ENCODE assay signal across 10 cellular contexts in the genomic region with DNA sequence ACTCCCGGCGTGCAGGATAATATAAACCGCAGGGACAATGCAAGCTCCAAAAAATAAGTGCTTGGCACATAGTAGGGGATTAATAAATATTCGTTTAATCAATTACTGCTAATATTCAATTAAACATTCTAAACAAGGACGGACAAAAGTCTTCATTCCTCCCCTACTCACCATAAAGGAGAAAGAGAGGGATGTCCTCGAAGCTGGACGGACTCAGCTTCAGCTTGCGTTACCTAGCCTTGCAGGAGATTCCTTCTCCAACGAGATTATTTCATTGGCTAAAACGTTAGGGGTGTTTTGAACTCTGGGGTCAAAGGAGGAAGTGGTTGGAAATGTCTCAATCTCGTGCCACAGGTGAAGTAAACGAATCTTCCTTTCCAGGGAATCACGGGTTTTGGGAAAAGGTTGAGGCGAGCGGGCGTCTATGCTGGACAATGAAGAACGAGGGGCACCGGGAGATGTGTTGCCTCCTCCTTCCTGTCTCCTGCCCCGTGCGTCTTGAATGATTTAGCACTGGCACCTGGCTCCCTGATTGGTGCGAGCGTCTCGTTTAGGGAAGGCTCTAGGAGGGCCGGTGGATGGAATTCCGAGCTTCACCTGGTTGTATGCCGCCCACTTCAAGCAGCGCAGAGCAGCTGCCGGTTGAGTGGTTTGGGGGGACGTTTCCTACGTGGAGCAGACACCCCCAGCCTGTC. TPM values are rescaled to one million over a fixed set of nuclear protein-coding genes. Genes with fewer than 3 reads are reported as not detected.
DNase-seq lines count a peak whose midpoint lies in the region; ATAC-seq and TF ChIP-seq lines count a peak whose summit lies in the region.
"Had no signal": no experiment of that assay in that cellular context is flagged by ENCODE, and none has a peak within 500 bp of the region (broad histone marks: within the 10 kb centered on the region; RNA-seq: fewer than 3 reads in every experiment).

No MANE protein-coding gene starts in this region.

- H3K4me3 Mint-ChIP-seq in IgD-negative memory B cell (peak overlapping the region in 3 of 4 donors; percentile 10 to 87 (median 84)), WTC11 (peak overlapping the region; percentile 84)
- peak overlapping the region; percentile 8 for H3K4me3 Mint-ChIP-seq in natural killer cell treated with Interleukin-12 subunit alpha and Interleukin-12 subunit beta and Interleukin-15 and Interleukin-18, amount 100 ng/mL, for 72 hours

- peaks cover 68% of the 10 kb centered on the region for H3K27me3 ChIP-seq in BE2C

- no peaks in the 10 kb centered on the region for H3K4me1 ChIP-seq in BE2C

- CTCF ChIA-PET in WTC11 (lab: Charles Lee): interaction anchor here (0.5 to 7.0 kb wide), 18 partner anchors 30 to 579 kb away, joined by 3 to 92 read pairs (median 8); a partner anchor contains a TSS

- H3K27me3 Mint-ChIP-seq in IgD-negative memory B cell (peaks cover 60% of the 10 kb centered on the region), WTC11 (ENCODE audit: low read depth) (peaks cover 69% of the 10 kb centered on the region)
- peaks cover 44 to 48% of the 10 kb centered on the region in 2 donors for H3K27me3 Mint-ChIP-seq in natural killer cell treated with Interleukin-12 subunit alpha and Interleukin-12 subunit beta and Interleukin-15 and Interleukin-18, amount 100 ng/mL, for 72 hours

- ATAC-seq in WTC11: peak; percentile 3; the same call in 1 of the 2 replicates
- no peak for ATAC-seq in natural killer cell treated with Interleukin-12 subunit alpha and Interleukin-12 subunit beta and Interleukin-15 and Interleukin-18, amount 100 ng/mL, for 72 hours
- no peak for ATAC-seq in GM19395 (IDR thresholded peaks at IDR 0.05; ENCODE audit: unreplicated experiment)
- no peak for ATAC-seq in GM21423 (IDR thresholded peaks at IDR 0.05; ENCODE audit: unreplicated experiment)

- H3K4me1 Mint-ChIP-seq in IgD-negative memory B cell (peaks cover 6 to 15% (median 13%) of the 10 kb centered on the region in 3 donors), WTC11 (peaks cover 49% of the 10 kb centered on the region)
- peaks cover 25 to 26% of the 10 kb centered on the region in 2 donors for H3K4me1 Mint-ChIP-seq in natural killer cell treated with Interleukin-12 subunit alpha and Interleukin-12 subunit beta and Interleukin-15 and Interleukin-18, amount 100 ng/mL, for 72 hours (ENCODE audit: low read depth in 2 of 2)

- peaks cover 0 to 2% (median 0%) of the 10 kb centered on the region in 3 donors for H3K9me3 Mint-ChIP-seq in IgD-negative memory B cell
- H3K9me3 Mint-ChIP-seq in WTC11: no peaks in the 10 kb centered on the region
- H3K9me3 Mint-ChIP-seq in natural killer cell treated with Interleukin-12 subunit alpha and Interleukin-12 subunit beta and Interleukin-15 and Interleukin-18, amount 100 ng/mL, for 72 hours: no peaks in the 10 kb centered on the region

- no peak overlapping the region for H3K4me3 ChIP-seq in BE2C (ENCODE audit: low read depth, low read length)
- H3K4me3 ChIP-seq: smooth muscle cell had no signal

- peak overlapping the region; percentile 88 to 95 (median 94) for H3K27ac Mint-ChIP-seq in IgD-negative memory B cell
- H3K27ac Mint-ChIP-seq in WTC11: no peak overlapping the region
- H3K27ac Mint-ChIP-seq in natural killer cell treated with Interleukin-12 subunit alpha and Interleukin-12 subunit beta and Interleukin-15 and Interleukin-18, amount 100 ng/mL, for 72 hours: peak overlapping the region; percentile 23 to 31

- TF ChIP-seq CTCF in WTC11 (IDR thresholded peaks at IDR 0.05): no peak
- no peak for TF ChIP-seq CTCF in BE2C (IDR thresholded peaks at IDR 0.05; ENCODE audit: low read depth, low read length)

- H3K36me3 ChIP-seq in BE2C: no peaks in the 10 kb centered on the region

- DNase-seq in NCI-H82 (lab: John Stamatoyannopoulos, UW): peak; percentile 41
- no peak for DNase-seq in NCI-H82 treated with DMSO at 0.1 percent for 48 hours (lab: John Stamatoyannopoulos, UW; ENCODE audit: unreplicated experiment)
- peak; percentile 47 for DNase-seq in WTC11 (ENCODE audit: low spot score)
- DNase-seq in natural killer cell treated with Interleukin-12 subunit alpha and Interleukin-12 subunit beta and Interleukin-15 and Interleukin-18, amount 100 ng/mL, for 72 hours (ENCODE audit: low spot score): no peak
- DNase-seq in BE2C: no peak

- H3K36me3 Mint-ChIP-seq in IgD-negative memory B cell (peaks cover 1% of the 10 kb centered on the region), WTC11 (no peaks in the 10 kb centered on the region)
- no peaks in the 10 kb centered on the region for H3K36me3 Mint-ChIP-seq in natural killer cell treated with Interleukin-12 subunit alpha and Interleukin-12 subunit beta and Interleukin-15 and Interleukin-18, amount 100 ng/mL, for 72 hours

- H3K9me3 ChIP-seq in BE2C: no peaks in the 10 kb centered on the region

- POLR2A ChIA-PET in WTC11 (lab: Charles Lee): interaction anchor here (1.2 kb wide), 1 partner anchor 572 kb away, joined by 3 read pairs; no protein-coding TSS in a partner anchor

TF ChIP-seq in WTC11, 78 proteins besides CTCF, POLR2A, EP300 and RAD21:
- TF ChIP-seq, protein P1, sequence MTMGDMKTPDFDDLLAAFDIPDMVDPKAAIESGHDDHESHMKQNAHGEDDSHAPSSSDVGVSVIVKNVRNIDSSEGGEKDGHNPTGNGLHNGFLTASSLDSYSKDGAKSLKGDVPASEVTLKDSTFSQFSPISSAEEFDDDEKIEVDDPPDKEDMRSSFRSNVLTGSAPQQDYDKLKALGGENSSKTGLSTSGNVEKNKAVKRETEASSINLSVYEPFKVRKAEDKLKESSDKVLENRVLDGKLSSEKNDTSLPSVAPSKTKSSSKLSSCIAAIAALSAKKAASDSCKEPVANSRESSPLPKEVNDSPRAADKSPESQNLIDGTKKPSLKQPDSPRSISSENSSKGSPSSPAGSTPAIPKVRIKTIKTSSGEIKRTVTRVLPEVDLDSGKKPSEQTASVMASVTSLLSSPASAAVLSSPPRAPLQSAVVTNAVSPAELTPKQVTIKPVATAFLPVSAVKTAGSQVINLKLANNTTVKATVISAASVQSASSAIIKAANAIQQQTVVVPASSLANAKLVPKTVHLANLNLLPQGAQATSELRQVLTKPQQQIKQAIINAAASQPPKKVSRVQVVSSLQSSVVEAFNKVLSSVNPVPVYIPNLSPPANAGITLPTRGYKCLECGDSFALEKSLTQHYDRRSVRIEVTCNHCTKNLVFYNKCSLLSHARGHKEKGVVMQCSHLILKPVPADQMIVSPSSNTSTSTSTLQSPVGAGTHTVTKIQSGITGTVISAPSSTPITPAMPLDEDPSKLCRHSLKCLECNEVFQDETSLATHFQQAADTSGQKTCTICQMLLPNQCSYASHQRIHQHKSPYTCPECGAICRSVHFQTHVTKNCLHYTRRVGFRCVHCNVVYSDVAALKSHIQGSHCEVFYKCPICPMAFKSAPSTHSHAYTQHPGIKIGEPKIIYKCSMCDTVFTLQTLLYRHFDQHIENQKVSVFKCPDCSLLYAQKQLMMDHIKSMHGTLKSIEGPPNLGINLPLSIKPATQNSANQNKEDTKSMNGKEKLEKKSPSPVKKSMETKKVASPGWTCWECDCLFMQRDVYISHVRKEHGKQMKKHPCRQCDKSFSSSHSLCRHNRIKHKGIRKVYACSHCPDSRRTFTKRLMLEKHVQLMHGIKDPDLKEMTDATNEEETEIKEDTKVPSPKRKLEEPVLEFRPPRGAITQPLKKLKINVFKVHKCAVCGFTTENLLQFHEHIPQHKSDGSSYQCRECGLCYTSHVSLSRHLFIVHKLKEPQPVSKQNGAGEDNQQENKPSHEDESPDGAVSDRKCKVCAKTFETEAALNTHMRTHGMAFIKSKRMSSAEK (CRISPR knock-in tag; IDR thresholded peaks at IDR 0.05; ENCODE audit: borderline replicate concordance): no peak

RNA-seq across cellular contexts. Expression of a gene that starts 2.0 kb away (rescaled TPM):
- polyA plus RNA-seq in IgD-negative memory B cell: not detected
- total RNA-seq in WTC11 (2021): 2.5 to 3.6 TPM (median 2.6 TPM) in 3 replicates
- under 1 TPM in 1 of 2 donors, not detected in 1; 0.76 TPM for total RNA-seq in natural killer cell treated with Interleukin-12 subunit alpha and Interleukin-12 subunit beta and Interleukin-15 and Interleukin-18, amount 100 ng/mL, for 72 hours
- 0.12 TPM for polyA plus RNA-seq in BE2C (2012; ENCODE audit: insufficient read depth, insufficient read length, low read depth)

RNA-seq across cellular contexts. Expression of a gene that starts 44.5 kb away (rescaled TPM):
- not detected for polyA plus RNA-seq in IgD-negative memory B cell
- total RNA-seq in WTC11 (2021): 1.1 to 1.6 TPM (median 1.1 TPM) in 3 replicates
- total RNA-seq in natural killer cell treated with Interleukin-12 subunit alpha and Interleukin-12 subunit beta and Interleukin-15 and Interleukin-18, amount 100 ng/mL, for 72 hours: not detected
- not detected for polyA plus RNA-seq in BE2C (2012; ENCODE audit: insufficient read depth, insufficient read length, low read depth)
- total RNA-seq: activated CD8-positive, alpha-beta memory T cell treated with anti-CD3 and anti-CD28 coated beads for 36 hours; smooth muscle cell had no signal

Comparison
In these comparisons a context has a peak if more than half of its experiments do, and no peak if none do; other contexts are left out.
1. DNase-seq: peak in NCI-H82 (single experiment) and WTC11 (single experiment); none in NCI-H82 treated with DMSO at 0.1 percent for 48 hours (single experiment), natural killer cell treated with Interleukin-12 subunit alpha and Interleukin-12 subunit beta and Interleukin-15 and Interleukin-18, amount 100 ng/mL, for 72 hours (single experiment) and BE2C (single experiment).
2. H3K4me3 Mint-ChIP-seq: peak in every context shown above with its lines; median percentile 84 in IgD-negative memory B cell; 84 in WTC11; 8 in natural killer cell treated with Interleukin-12 subunit alpha and Interleukin-12 subunit beta and Interleukin-15 and Interleukin-18, amount 100 ng/mL, for 72 hours.